Comparison of ENCODE assay signal across 21 cellular contexts in the genomic region with DNA sequence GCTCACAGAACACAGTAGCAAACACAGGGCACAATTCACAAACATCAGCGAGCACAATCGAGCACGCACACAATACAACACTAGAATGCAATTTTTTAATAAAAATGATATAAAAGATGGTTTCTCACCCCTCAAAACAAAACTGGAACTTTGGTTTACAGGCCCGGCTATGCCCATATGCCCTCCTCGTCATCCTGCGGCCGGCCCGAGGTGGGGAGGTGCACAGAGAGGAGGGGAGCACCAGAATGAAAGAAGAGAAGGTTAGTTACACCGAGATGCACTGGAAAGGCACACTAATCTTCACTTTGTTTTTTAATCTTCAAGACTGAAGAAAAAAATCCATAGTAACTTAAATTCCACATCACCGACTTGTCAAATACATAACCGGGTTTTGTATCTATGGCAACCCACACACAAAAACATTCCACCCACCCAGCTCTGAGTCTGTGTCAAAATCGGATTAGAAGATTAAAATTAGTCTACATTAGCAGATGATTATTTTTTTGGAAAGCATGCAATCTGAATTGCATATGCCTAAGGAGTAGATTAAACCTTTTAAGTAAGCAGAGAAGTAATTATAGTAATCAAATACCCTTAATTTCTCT.
"Had no signal": no experiment of that assay in that cellular context is flagged by ENCODE, and none has a peak within 500 bp of the region (broad histone marks: within the 10 kb centered on the region; RNA-seq: fewer than 3 reads in every experiment).

No MANE protein-coding gene starts in this region.

- H3K36me3 ChIP-seq: colonic mucosa, gastrocnemius medialis, heart right ventricle, ovary, stomach had no signal

- H3K27me3 ChIP-seq: colonic mucosa, gastrocnemius medialis, ovary, stomach, testis had no signal

- H3K4me1 ChIP-seq: colonic mucosa, heart right ventricle, psoas muscle, stomach, testis had no signal

- H3K4me3 ChIP-seq: colonic mucosa, gastrocnemius medialis, heart right ventricle, mucosa of descending colon, ovary, psoas muscle, stomach, testis had no signal

- DNase-seq: activated CD4-positive, alpha-beta T cell treated with anti-CD3 and anti-CD28 coated beads for 36 hours; activated CD4-positive, alpha-beta T cell treated with anti-CD3 and anti-CD28 coated beads, Interleukin-2, amount 50 U/mL, for 48 hours; activated gamma-delta T cell treated with Interleukin-2 at 50 U/mL for 16 hours; activated T-cell treated with anti-CD3 and anti-CD28 coated beads for 4 hours; amniotic stem cell; colonic mucosa; erythroblast; gastrocnemius medialis; heart right ventricle; mucosa of descending colon; naive B cell; ovary; psoas muscle; stimulated activated CD4-positive, alpha-beta T cell treated with anti-CD3 and anti-CD28 coated beads, Interleukin-4, amount 100 ng/mL, for 24 hours; stomach; T-helper 17 cell; testis had no signal

- H3K27ac ChIP-seq: colonic mucosa, gastrocnemius medialis, heart right ventricle, ovary, psoas muscle, stomach, testis had no signal

- ATAC-seq: activated CD4-positive, alpha-beta T cell treated with anti-CD3 and anti-CD28 coated beads for 36 hours; activated naive CD4-positive, alpha-beta T cell treated with anti-CD3 and anti-CD28 coated beads, Interleukin-2, amount 50 U/mL, for 72 hours; gastrocnemius medialis; heart right ventricle; mucosa of descending colon; psoas muscle; sciatic nerve; stimulated activated effector memory CD8-positive, alpha-beta T cell treated with anti-CD3 and anti-CD28 coated beads, Interleukin-12 subunit alpha, Interleukin-12 subunit beta, amount 100 ng/mL, for 72 hours; T-helper 17 cell; WTC11 had no signal

- H3K9me3 ChIP-seq: colonic mucosa, gastrocnemius medialis, heart right ventricle, mucosa of descending colon, ovary, psoas muscle, stomach, testis had no signal
